In the genomic region with DNA sequence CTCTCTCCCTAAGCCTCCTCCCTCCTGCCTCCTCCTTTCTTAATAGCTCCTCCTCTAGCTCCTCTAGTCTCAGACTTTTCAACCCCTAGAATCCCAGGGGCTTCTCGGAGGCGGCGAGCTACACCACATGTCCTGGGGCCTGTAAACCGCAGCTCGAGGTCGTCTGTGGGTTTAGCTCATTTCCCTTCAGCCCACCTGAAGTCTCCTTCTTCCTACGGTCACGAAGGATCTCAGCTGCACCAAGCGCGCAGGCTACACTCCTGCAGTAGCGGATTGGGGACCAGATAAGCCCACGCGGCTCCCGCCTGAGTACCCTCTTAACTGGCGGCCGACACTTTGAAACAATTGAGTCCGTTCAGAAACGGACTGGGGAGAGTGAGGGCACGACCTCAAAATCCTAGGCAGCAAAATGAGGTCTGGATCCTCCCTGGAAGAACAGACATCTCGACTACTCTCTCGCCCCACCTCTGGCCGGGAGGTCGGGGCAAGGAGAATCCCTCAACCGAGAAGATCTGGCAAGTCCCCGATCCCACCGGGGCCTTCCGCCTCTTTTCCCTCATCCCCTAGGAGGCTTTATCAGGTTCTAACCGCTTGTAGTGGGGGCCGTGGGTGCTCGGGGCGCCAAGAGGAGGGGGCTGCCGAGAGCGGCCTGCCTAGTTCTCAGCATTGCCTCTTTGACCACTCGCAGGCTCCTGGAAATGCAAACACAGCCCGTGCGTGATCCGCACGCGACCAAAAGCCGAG, we compare ENCODE assay signal across 14 cellular contexts. TPM values are rescaled to one million over a fixed set of nuclear protein-coding genes. Genes with fewer than 3 reads are reported as not detected.
DNase-seq lines count a peak whose midpoint lies in the region; ATAC-seq and TF ChIP-seq lines count a peak whose summit lies in the region.
"Had no signal": no experiment of that assay in that cellular context is flagged by ENCODE, and none has a peak within 500 bp of the region (broad histone marks: within the 10 kb centered on the region; RNA-seq: fewer than 3 reads in every experiment).

No MANE protein-coding gene starts in this region.

- no peak overlapping the region for H2BK5ac ChIP-seq in mesendoderm (ENCODE audit: low read length)

- 1 to 2% (median 1%) methylated on average over 32 to 40 of the region's 40 CpGs for WGBS in heart left ventricle, 4 donors
- WGBS in mesendoderm (ENCODE audit: extremely low coverage, insufficient coverage, low lambda C conversion rate), result no CpG with 5 or more reads among the region's 40 CpGs
- 2% methylated on average over 23 of the region's 40 CpGs for WGBS in suprapubic skin

- H3K36me3 ChIP-seq in heart left ventricle (no peaks in the 10 kb centered on the region), mesendoderm (ENCODE audit: control insufficient read depth, insufficient read depth, low read length) (no peaks in the 10 kb centered on the region), suprapubic skin (no peaks in the 10 kb centered on the region), Caco-2 (ENCODE audit: control insufficient read depth, insufficient read depth, low read length) (no peaks in the 10 kb centered on the region)
- H3K36me3 ChIP-seq: ovary had no signal

- no peak overlapping the region for H4K8ac ChIP-seq in mesendoderm (ENCODE audit: low read depth, low read length)

- H3K27ac ChIP-seq in heart left ventricle (no peak overlapping the region), dorsolateral prefrontal cortex (peak overlapping the region in 25 of 59 donors; percentile 6 to 74 (median 53)), mesendoderm (ENCODE audit: low read depth, low read length) (no peak overlapping the region), suprapubic skin (no peak overlapping the region)
- H3K27ac ChIP-seq: ovary had no signal

- H3K36me3 Mint-ChIP-seq in Caco-2 (ENCODE audit: insufficient read depth, unreplicated experiment), result no peaks in the 10 kb centered on the region

- TF ChIP-seq POLR2A in heart left ventricle (IDR thresholded peaks at IDR 0.05) (no peak), suprapubic skin (IDR thresholded peaks at IDR 0.05) (no peak)

- peaks cover 10% of the 10 kb centered on the region for H3K9me3 Mint-ChIP-seq in Caco-2 (ENCODE audit: unreplicated experiment)

- no peak overlapping the region for H2AK5ac ChIP-seq in mesendoderm (ENCODE audit: low read length)

- peak overlapping the region; percentile 66 for H3K23ac ChIP-seq in mesendoderm (ENCODE audit: low read length)

- TF ChIP-seq EP300 in suprapubic skin (IDR thresholded peaks at IDR 0.05), result no peak

- H3K4ac ChIP-seq in mesendoderm (ENCODE audit: low read depth, low read length), result no peak overlapping the region

- intact Hi-C loops in heart left ventricle (cut with DNase I) (loop anchor here in 2 of 10 donors (10.0 kb wide), 1 partner anchor 285 kb away; no protein-coding TSS in a partner anchor), cardiac septum (cut with DNase I) (no loop called here), dorsolateral prefrontal cortex (cut with DNase I) (loop anchor here in 1 of 2 donors (5.0 kb wide), 1 partner anchor 288 kb away; no protein-coding TSS in a partner anchor), Caco-2 (cut with micrococcal nuclease; ENCODE audit: unreplicated experiment) (no loop called here)

- no peak overlapping the region for H4K5ac ChIP-seq in mesendoderm (ENCODE audit: low read length)

- no peak overlapping the region for H2BK15ac ChIP-seq in mesendoderm (replicated peaks; ENCODE audit: low read depth)

- CTCF ChIA-PET in Caco-2 (lab: Charles Lee), result no interaction called here

- ATAC-seq in heart left ventricle (no peak), left lobe of liver (no peak)

- peaks cover 27% of the 10 kb centered on the region for H3K27me3 Mint-ChIP-seq in Caco-2 (ENCODE audit: insufficient read depth, unreplicated experiment)

- H3K4me1 Mint-ChIP-seq in Caco-2 (ENCODE audit: low read depth, unreplicated experiment), result no peaks in the 10 kb centered on the region

- H3K9me3 ChIP-seq in heart left ventricle (no peaks in the 10 kb centered on the region), suprapubic skin (no peaks in the 10 kb centered on the region), Caco-2 (no peaks in the 10 kb centered on the region)
- H3K9me3 ChIP-seq: ovary had no signal

- H3K4me3 ChIP-seq in heart left ventricle (peak overlapping the region in 7 of 12 donors; percentile 6 to 47 (median 17)), dorsolateral prefrontal cortex (peak overlapping the region; percentile 29 to 73 (median 55)), mesendoderm (ENCODE audit: low read length) (peak overlapping the region; percentile 13), suprapubic skin (peak overlapping the region; percentile 39), Caco-2 (ENCODE audit: low read depth, low read length) (no peak overlapping the region)
- H3K4me3 ChIP-seq: ovary had no signal

- no peak overlapping the region for H3K18ac ChIP-seq in mesendoderm (ENCODE audit: low read length)

- H3K9ac ChIP-seq in mesendoderm (ENCODE audit: low read length), result peak overlapping the region; percentile 44

- no peaks in the 10 kb centered on the region for H3K79me2 ChIP-seq in mesendoderm (ENCODE audit: control insufficient read depth, insufficient read depth, low read length)

- peak overlapping the region; percentile 70 for H3K56ac ChIP-seq in mesendoderm (ENCODE audit: low read length)

- no peak overlapping the region for H2BK120ac ChIP-seq in mesendoderm (ENCODE audit: low read depth, low read length)

- H3K27ac Mint-ChIP-seq in Caco-2 (ENCODE audit: unreplicated experiment), result no peak overlapping the region

- peaks cover 0 to 39% (median 2%) of the 10 kb centered on the region in 12 donors for H3K4me1 ChIP-seq in heart left ventricle
- no peaks in the 10 kb centered on the region for H3K4me1 ChIP-seq in mesendoderm (ENCODE audit: control insufficient read depth, low read depth, low read length)
- H3K4me1 ChIP-seq in suprapubic skin, result peaks cover 39% of the 10 kb centered on the region
- H3K4me1 ChIP-seq in Caco-2, result no peaks in the 10 kb centered on the region

- H3K4me2 ChIP-seq in mesendoderm (ENCODE audit: low read length), result peak overlapping the region; percentile 98

- no peaks in the 10 kb centered on the region for H3K79me1 ChIP-seq in mesendoderm (ENCODE audit: low read length)

- H3K4me3 Mint-ChIP-seq in Caco-2 (ENCODE audit: unreplicated experiment), result no peak overlapping the region

- H3K27me3 ChIP-seq in heart left ventricle, result peaks cover 31 to 93% (median 61%) of the 10 kb centered on the region in 9 donors
- peaks cover 0 to 69% (median 26%) of the 10 kb centered on the region in 45 donors for H3K27me3 ChIP-seq in dorsolateral prefrontal cortex
- peaks cover 15% of the 10 kb centered on the region for H3K27me3 ChIP-seq in mesendoderm (ENCODE audit: insufficient read depth, low read length, poor library complexity)
- peaks cover 91% of the 10 kb centered on the region for H3K27me3 ChIP-seq in suprapubic skin
- no peaks in the 10 kb centered on the region for H3K27me3 ChIP-seq in Caco-2 (replicated peaks; ENCODE audit: control insufficient read depth, insufficient read depth, low read length)
- H3K27me3 ChIP-seq: ovary had no signal

- no TSS peak for BruUV-seq in Caco-2 (replicated peaks; lab: Mats Ljungman, UMichigan)

- DNase-seq in heart left ventricle (no peak), cardiac septum (ENCODE audit: low spot score) (no peak), dorsolateral prefrontal cortex (no peak), mesendoderm (peak; percentile 82), suprapubic skin (ENCODE audit: low spot score in 2 of 2) (no peak), Caco-2 (no peak), Ammon's horn (ENCODE audit: low spot score) (no peak), left lobe of liver (ENCODE audit: low spot score) (no peak)
- DNase-seq: NCI-H1694, T-helper 2 cell had no signal

- POLR2A ChIA-PET in Caco-2 (lab: Charles Lee), result no interaction called here

- TF ChIP-seq CTCF in heart left ventricle (IDR thresholded peaks at IDR 0.05) (no peak), dorsolateral prefrontal cortex (IDR thresholded peaks at IDR 0.05 in 54 of 56, conservative IDR thresholded peaks at IDR 0.05 in 2 of 56; ENCODE audit: low read depth in 1 of 56, partially characterized antibody in 56 of 56) (no peak), suprapubic skin (IDR thresholded peaks at IDR 0.05) (no peak), Caco-2 (IDR thresholded peaks at IDR 0.05; ENCODE audit: insufficient read depth in 1 of 2, low read depth in 1 of 2, low read length in 1 of 2, severe bottlenecking in 1 of 2, unreplicated experiment in 1 of 2) (no peak)

RNA-seq across cellular contexts. Expression of a gene that starts 1.3 kb away (rescaled TPM):
- under 1 TPM in 2 of 9 donors, not detected in 7; 0.05 to 0.19 TPM for total RNA-seq in heart left ventricle
- under 1 TPM in 1 of 2 donors, not detected in 1; 0.03 TPM for polyA plus RNA-seq in heart left ventricle
- total RNA-seq in cardiac septum, result not detected
- total RNA-seq in dorsolateral prefrontal cortex, result 10 to 100 TPM in 110 of 120 experiments, 1 to 10 TPM in 10; 7.0 to 23.3 (median 14.2) TPM
- 0.07 TPM for polyA plus RNA-seq in mesendoderm (2013, experiment 1 of 2)
- polyA plus RNA-seq in mesendoderm (2013, experiment 2 of 2), result 0.04 TPM
- under 1 TPM; 0.16 to 0.19 (median 0.18) TPM for total RNA-seq in suprapubic skin
- 0.18 and 0.23 TPM in 2 replicates for total RNA-seq in Caco-2 (2022)
- not detected for total RNA-seq in left lobe of liver
- total RNA-seq: activated CD8-positive, alpha-beta memory T cell treated with anti-CD3 and anti-CD28 coated beads for 36 hours; G401; ureter had no signal
